In the genomic region with DNA sequence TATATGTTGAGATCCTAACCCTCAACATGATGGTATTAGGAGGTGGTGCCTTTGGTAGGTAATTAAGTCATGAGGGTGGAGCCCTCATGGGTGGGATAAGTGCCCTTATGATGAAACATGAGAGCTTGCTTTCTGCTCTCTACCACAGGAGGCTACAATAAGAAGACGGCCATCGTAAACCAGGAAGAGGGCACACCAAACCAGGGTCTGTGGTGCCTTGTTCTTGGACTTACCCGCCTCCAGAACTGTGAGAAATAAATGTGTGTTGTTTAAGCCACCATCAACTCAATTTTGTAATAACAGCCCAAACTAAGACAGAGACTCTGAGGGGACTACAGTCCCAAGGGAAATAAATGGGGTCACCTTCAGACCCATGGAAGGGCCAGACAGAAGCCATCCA, we compare ENCODE assay signal across 8 cellular contexts.
"Had no signal": no experiment of that assay in that cellular context is flagged by ENCODE, and none has a peak within 500 bp of the region (broad histone marks: within the 10 kb centered on the region; RNA-seq: fewer than 3 reads in every experiment).

No MANE protein-coding gene starts in this region.

- H2AFZ ChIP-seq: GM23248 had no signal

- H3K9me3 Mint-ChIP-seq: HFFc6 had no signal

- DNase-seq: GM23248, GOT3, H7, HFFc6 had no signal

- H3K4me3 Mint-ChIP-seq: HFFc6 had no signal

- H3K9me3 ChIP-seq: HAP-1 had no signal

- ATAC-seq: HCT116, K562 had no signal

- H3K36me3 ChIP-seq: HAP-1 had no signal

- H3K27ac ChIP-seq: GM23248, HL-60 had no signal

- H3K9ac ChIP-seq: GM23248 had no signal

- H3K4me3 ChIP-seq: GM23248, HAP-1, K562 had no signal
